In the genomic region with DNA sequence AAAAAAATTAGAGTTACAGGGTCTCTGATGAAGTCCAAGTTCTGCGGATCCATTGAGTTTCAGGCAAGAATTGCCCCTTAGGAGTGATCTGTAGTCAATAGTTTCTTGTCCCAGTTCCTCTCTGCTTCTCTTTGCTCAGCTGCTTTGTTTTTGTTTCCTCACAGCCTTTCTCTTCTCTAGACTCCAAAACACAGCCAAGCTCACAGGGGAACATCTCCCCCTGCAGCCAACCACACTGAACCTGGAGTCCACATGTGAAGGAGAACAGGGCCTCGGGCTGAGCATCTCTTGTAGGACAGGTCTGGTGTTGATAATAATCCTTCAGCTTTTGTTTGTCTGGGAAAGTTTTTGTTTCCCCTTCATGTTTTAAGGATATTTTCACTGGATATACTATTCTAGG, we compare ENCODE assay signal across 20 cellular contexts.
DNase-seq lines count a peak whose midpoint lies in the region; ATAC-seq and TF ChIP-seq lines count a peak whose summit lies in the region.
"Had no signal": no experiment of that assay in that cellular context is flagged by ENCODE, and none has a peak within 500 bp of the region (broad histone marks: within the 10 kb centered on the region; RNA-seq: fewer than 3 reads in every experiment).

No MANE protein-coding gene starts in this region.

- no peaks in the 10 kb centered on the region for H3K36me3 ChIP-seq in NT2/D1 (ENCODE audit: insufficient read depth, insufficient read length, low read length)
- no peaks in the 10 kb centered on the region for H3K36me3 ChIP-seq in endodermal cell (ENCODE audit: control insufficient read depth, insufficient read depth, low read length)
- H3K36me3 ChIP-seq: BE2C had no signal

- H3K27me3 Mint-ChIP-seq in endodermal cell (ENCODE audit: insufficient read depth), result no peaks in the 10 kb centered on the region
- no peaks in the 10 kb centered on the region for H3K27me3 Mint-ChIP-seq in nephron progenitor cell (ENCODE audit: low read depth, poor library complexity)
- H3K27me3 Mint-ChIP-seq in progenitor cell of endocrine pancreas, result peaks cover 7% of the 10 kb centered on the region
- peaks cover 26% of the 10 kb centered on the region for H3K27me3 Mint-ChIP-seq in activated T-cell treated with anti-CD3 and anti-CD28 coated beads, Interleukin-2, amount 50 U/mL, for 72 hours (ENCODE audit: low read depth)
- H3K27me3 Mint-ChIP-seq: CD4-positive, CD25-positive, alpha-beta regulatory T cell had no signal

- DNase-seq in G401 (ENCODE audit: low spot score) (peak; percentile 64), NT2/D1 (ENCODE audit: low read depth, low spot score) (peak; percentile 5), endodermal cell (peak; percentile 64), nephron progenitor cell (no peak), progenitor cell of endocrine pancreas (ENCODE audit: low spot score, unreplicated experiment) (no peak)
- no peak for DNase-seq in activated T-cell treated with anti-CD3 and anti-CD28 coated beads, Interleukin-2, amount 50 U/mL, for 72 hours
- DNase-seq: BE2C; CD4-positive, CD25-positive, alpha-beta regulatory T cell; COR-L47; DND-41; MM.1S; NCI-H1048; NCI-H2029 treated with DMSO at 0.1 percent for 48 hours; NCI-H2171 treated with DMSO at 0.1 percent for 48 hours; NCI-H526 treated with DMSO at 0.1 percent for 48 hours; SIG-M5 had no signal

- TF ChIP-seq CTCF in endodermal cell (conservative IDR thresholded peaks at IDR 0.05) (peak; percentile 64), nephron progenitor cell (IDR thresholded peaks at IDR 0.05) (no peak), progenitor cell of endocrine pancreas (IDR thresholded peaks at IDR 0.05; ENCODE audit: unreplicated experiment) (no peak)

- H3K27ac ChIP-seq in endodermal cell (ENCODE audit: low read depth, low read length), result no peak overlapping the region
- H3K27ac ChIP-seq: RWPE1 had no signal

- H3K9ac ChIP-seq in NT2/D1 (ENCODE audit: insufficient read length, low read depth) (no peak overlapping the region), endodermal cell (ENCODE audit: extremely low read depth, low read length, poor library complexity, severe bottlenecking) (no peak overlapping the region)

- in situ Hi-C loops in G401 (cut with HindIII; ENCODE audit: low sequenced_read_pairs), result no loop called here

- H3K4me3 ChIP-seq in NT2/D1 (ENCODE audit: insufficient read length, low read depth) (no peak overlapping the region), endodermal cell (ENCODE audit: low read length) (no peak overlapping the region)

- WGBS in endodermal cell (ENCODE audit: insufficient coverage in 1 of 2, insufficient read length in 1 of 2), 2 experiments, result 98 to 100% methylated on average over 1 to 2 of the region's 2 CpGs

- peaks cover 5% of the 10 kb centered on the region for H3K4me1 Mint-ChIP-seq in endodermal cell
- H3K4me1 Mint-ChIP-seq in nephron progenitor cell, result peaks cover 21% of the 10 kb centered on the region
- peaks cover 1% of the 10 kb centered on the region for H3K4me1 Mint-ChIP-seq in progenitor cell of endocrine pancreas (ENCODE audit: low read depth)
- H3K4me1 Mint-ChIP-seq in activated T-cell treated with anti-CD3 and anti-CD28 coated beads, Interleukin-2, amount 50 U/mL, for 72 hours (ENCODE audit: low read depth), result no peaks in the 10 kb centered on the region
- H3K4me1 Mint-ChIP-seq: CD4-positive, CD25-positive, alpha-beta regulatory T cell had no signal

- no peak for ATAC-seq in activated T-cell treated with anti-CD3 and anti-CD28 coated beads, Interleukin-2, amount 50 U/mL, for 72 hours (replicated peaks in 1 of 2)
- no peak for ATAC-seq in HG03378 (IDR thresholded peaks at IDR 0.05; ENCODE audit: unreplicated experiment)
- ATAC-seq: HCT116, SK-N-SH treated with all-trans-retinoic acid at 6 μM for 48 hours had no signal

- H3K27me3 ChIP-seq in NT2/D1 (ENCODE audit: insufficient read depth, insufficient read length) (no peaks in the 10 kb centered on the region), endodermal cell (ENCODE audit: control insufficient read depth, insufficient read depth, low read length, poor library complexity, severe bottlenecking) (no peaks in the 10 kb centered on the region)
- H3K27me3 ChIP-seq: BE2C had no signal

- no peaks in the 10 kb centered on the region for H3K36me3 Mint-ChIP-seq in endodermal cell (ENCODE audit: low read depth)
- H3K36me3 Mint-ChIP-seq in nephron progenitor cell (ENCODE audit: low read depth), result no peaks in the 10 kb centered on the region
- no peaks in the 10 kb centered on the region for H3K36me3 Mint-ChIP-seq in progenitor cell of endocrine pancreas (ENCODE audit: insufficient read depth)
- no peaks in the 10 kb centered on the region for H3K36me3 Mint-ChIP-seq in activated T-cell treated with anti-CD3 and anti-CD28 coated beads, Interleukin-2, amount 50 U/mL, for 72 hours (ENCODE audit: insufficient read depth in 2 of 2)
- H3K36me3 Mint-ChIP-seq: CD4-positive, CD25-positive, alpha-beta regulatory T cell had no signal

- H3K9me3 ChIP-seq in NT2/D1 (ENCODE audit: insufficient read depth, low read length) (no peaks in the 10 kb centered on the region), endodermal cell (ENCODE audit: control insufficient read depth, low read length) (no peaks in the 10 kb centered on the region)
- H3K9me3 ChIP-seq: BE2C had no signal

- no peaks in the 10 kb centered on the region for H3K9me3 Mint-ChIP-seq in endodermal cell
- H3K9me3 Mint-ChIP-seq in nephron progenitor cell, result no peaks in the 10 kb centered on the region
- H3K9me3 Mint-ChIP-seq in progenitor cell of endocrine pancreas (ENCODE audit: low read depth), result no peaks in the 10 kb centered on the region
- H3K9me3 Mint-ChIP-seq in activated T-cell treated with anti-CD3 and anti-CD28 coated beads, Interleukin-2, amount 50 U/mL, for 72 hours, result no peaks in the 10 kb centered on the region

- H3K27ac Mint-ChIP-seq in endodermal cell, result peak overlapping the region; percentile 20
- peak overlapping the region; percentile 23 for H3K27ac Mint-ChIP-seq in nephron progenitor cell
- no peak overlapping the region for H3K27ac Mint-ChIP-seq in progenitor cell of endocrine pancreas
- no peak overlapping the region for H3K27ac Mint-ChIP-seq in activated T-cell treated with anti-CD3 and anti-CD28 coated beads, Interleukin-2, amount 50 U/mL, for 72 hours
- H3K27ac Mint-ChIP-seq: CD4-positive, CD25-positive, alpha-beta regulatory T cell had no signal

- H3K4me1 ChIP-seq in NT2/D1 (ENCODE audit: insufficient read depth, insufficient read length) (no peaks in the 10 kb centered on the region), endodermal cell (ENCODE audit: control insufficient read depth, insufficient read depth, low read length) (no peaks in the 10 kb centered on the region)
- H3K4me1 ChIP-seq: BE2C had no signal

- H3K4me3 Mint-ChIP-seq in endodermal cell, result no peak overlapping the region
- no peak overlapping the region for H3K4me3 Mint-ChIP-seq in nephron progenitor cell
- H3K4me3 Mint-ChIP-seq in progenitor cell of endocrine pancreas (ENCODE audit: low read depth), result no peak overlapping the region
- H3K4me3 Mint-ChIP-seq in activated T-cell treated with anti-CD3 and anti-CD28 coated beads, Interleukin-2, amount 50 U/mL, for 72 hours, result no peak overlapping the region
- H3K4me3 Mint-ChIP-seq: CD4-positive, CD25-positive, alpha-beta regulatory T cell had no signal

Comparison
In these comparisons a context has a peak if more than half of its experiments do, and no peak if none do; other contexts are left out.
1. DNase-seq: peak in G401 (single experiment), NT2/D1 (single experiment) and endodermal cell (single experiment); none in nephron progenitor cell (single experiment), progenitor cell of endocrine pancreas (single experiment) and activated T-cell treated with anti-CD3 and anti-CD28 coated beads, Interleukin-2, amount 50 U/mL, for 72 hours (0 of 2).
2. H3K27ac Mint-ChIP-seq: peak in endodermal cell (single experiment) and nephron progenitor cell (single experiment); none in progenitor cell of endocrine pancreas (single experiment) and activated T-cell treated with anti-CD3 and anti-CD28 coated beads, Interleukin-2, amount 50 U/mL, for 72 hours (single experiment).